Comparison of ENCODE assay signal across 8 cellular contexts in genomic region chr1:117060441-117061317, GRCh38. TPM values are rescaled to one million over a fixed set of nuclear protein-coding genes. Genes with fewer than 3 reads are reported as not detected.
DNase-seq lines count a peak whose midpoint lies in the region; ATAC-seq and TF ChIP-seq lines count a peak whose summit lies in the region.

No MANE protein-coding gene starts in this region.

- intact Hi-C loops in breast epithelium (cut with DNase I; ENCODE audit: low total_unique reads): no loop called here
- intact Hi-C loops in left colon (cut with DNase I, micrococcal nuclease): no loop called here

- H3K27ac ChIP-seq in breast epithelium: peak overlapping the region; percentile 79 to 80
- H3K27ac ChIP-seq in substantia nigra (ENCODE audit: low read depth, low read length, poor library complexity, severe bottlenecking): peak overlapping the region; percentile 51

- H3K9me3 ChIP-seq in breast epithelium: no peaks in the 10 kb centered on the region

- H3K36me3 ChIP-seq in breast epithelium: no peaks in the 10 kb centered on the region

- in situ Hi-C loops in ACHN (cut with HindIII; ENCODE audit: low pct_ligation_motif_present, low pct_unique_long_range_greater_than_20kb, low sequenced_read_pairs): no loop called here

- ATAC-seq in HG02571 (IDR thresholded peaks at IDR 0.05; ENCODE audit: unreplicated experiment) (peak; percentile 2), left colon (peak; percentile 66), HG03460 (IDR thresholded peaks at IDR 0.05; ENCODE audit: unreplicated experiment) (no peak)

- peak overlapping the region; percentile 61 to 83 (median 68) for H3K4me3 ChIP-seq in breast epithelium

- DNase-seq in ACHN: peak; percentile 53
- DNase-seq in ELR (ENCODE audit: low read depth): peak; percentile 63
- DNase-seq in NCI-H345 treated with DMSO at 0.1 percent for 48 hours (lab: John Stamatoyannopoulos, UW; ENCODE audit: unreplicated experiment): peak; percentile 12
- no peak for DNase-seq in breast epithelium (ENCODE audit: low spot score in 2 of 2)
- DNase-seq in left colon: peak in 1 of 2 donors; percentile 44
- DNase-seq in substantia nigra (lab: John Stamatoyannopoulos, UW): peak in 9 of 49 donors; percentile 40 to 52 (median 49)

- TF ChIP-seq CTCF in breast epithelium (IDR thresholded peaks at IDR 0.05): no peak

- H3K27me3 ChIP-seq in breast epithelium: no peaks in the 10 kb centered on the region

- no peak for TF ChIP-seq POLR2A in breast epithelium (IDR thresholded peaks at IDR 0.05)

- H3K4me1 ChIP-seq in breast epithelium: no peaks in the 10 kb centered on the region

RNA-seq across cellular contexts. Expression of gene TTF2, which starts 0.6 kb away (rescaled TPM):
- total RNA-seq in breast epithelium (10 to 100 TPM; 15.5 to 24.7 (median 24.6) TPM), left colon (10 to 100 TPM; 25.0 to 28.1 TPM)

RNA-seq across cellular contexts. Expression of gene CD101, which starts 59.1 kb away (rescaled TPM):
- 1 to 10 TPM in 1 of 3 donors, under 1 TPM in 2; 0.32 to 3.9 (median 0.73) TPM for total RNA-seq in breast epithelium
- total RNA-seq in left colon: 1 to 10 TPM; 2.8 to 3.7 TPM

Comparison
In these comparisons a context has a peak if more than half of its experiments do, and no peak if none do; other contexts are left out.
1. DNase-seq: peak in ACHN (single experiment), ELR (single experiment) and NCI-H345 treated with DMSO at 0.1 percent for 48 hours (single experiment); none in breast epithelium (0 of 2).